1 cellular context compared by ENCODE assay signal in genomic region chr10:10855178-10855577, GRCh38.
TF ChIP-seq lines count a peak whose summit lies in the region.

No MANE protein-coding gene starts in this region.

TF ChIP-seq in GM23338, 12 proteins besides CTCF, POLR2A, EP300 and RAD21 (continued from another document):
- TF ChIP-seq ZNF462 (CRISPR knock-in tag; IDR thresholded peaks at IDR 0.05) (no peak), POLR2AphosphoS5 (IDR thresholded peaks at IDR 0.05; ENCODE audit: low read depth) (no peak), ZNF331 (CRISPR knock-in tag; IDR thresholded peaks at IDR 0.05; ENCODE audit: low read depth) (no peak), EZH2 (IDR thresholded peaks at IDR 0.05; ENCODE audit: low read depth, unreplicated experiment) (no peak), ZNF114 (CRISPR knock-in tag; IDR thresholded peaks at IDR 0.05) (no peak), CREB1 (CRISPR knock-in tag; IDR thresholded peaks at IDR 0.05; ENCODE audit: low read depth) (no peak), EZH2phosphoT487 (IDR thresholded peaks at IDR 0.05; ENCODE audit: unreplicated experiment) (no peak), JUNB (IDR thresholded peaks at IDR 0.05; ENCODE audit: unreplicated experiment) (no peak)
- TF ChIP-seq, protein P1, sequence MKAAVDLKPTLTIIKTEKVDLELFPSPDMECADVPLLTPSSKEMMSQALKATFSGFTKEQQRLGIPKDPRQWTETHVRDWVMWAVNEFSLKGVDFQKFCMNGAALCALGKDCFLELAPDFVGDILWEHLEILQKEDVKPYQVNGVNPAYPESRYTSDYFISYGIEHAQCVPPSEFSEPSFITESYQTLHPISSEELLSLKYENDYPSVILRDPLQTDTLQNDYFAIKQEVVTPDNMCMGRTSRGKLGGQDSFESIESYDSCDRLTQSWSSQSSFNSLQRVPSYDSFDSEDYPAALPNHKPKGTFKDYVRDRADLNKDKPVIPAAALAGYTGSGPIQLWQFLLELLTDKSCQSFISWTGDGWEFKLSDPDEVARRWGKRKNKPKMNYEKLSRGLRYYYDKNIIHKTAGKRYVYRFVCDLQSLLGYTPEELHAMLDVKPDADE (IDR thresholded peaks at IDR 0.05), result no peak
